ENCODE assay signal across 11 cellular contexts in the genomic region with DNA sequence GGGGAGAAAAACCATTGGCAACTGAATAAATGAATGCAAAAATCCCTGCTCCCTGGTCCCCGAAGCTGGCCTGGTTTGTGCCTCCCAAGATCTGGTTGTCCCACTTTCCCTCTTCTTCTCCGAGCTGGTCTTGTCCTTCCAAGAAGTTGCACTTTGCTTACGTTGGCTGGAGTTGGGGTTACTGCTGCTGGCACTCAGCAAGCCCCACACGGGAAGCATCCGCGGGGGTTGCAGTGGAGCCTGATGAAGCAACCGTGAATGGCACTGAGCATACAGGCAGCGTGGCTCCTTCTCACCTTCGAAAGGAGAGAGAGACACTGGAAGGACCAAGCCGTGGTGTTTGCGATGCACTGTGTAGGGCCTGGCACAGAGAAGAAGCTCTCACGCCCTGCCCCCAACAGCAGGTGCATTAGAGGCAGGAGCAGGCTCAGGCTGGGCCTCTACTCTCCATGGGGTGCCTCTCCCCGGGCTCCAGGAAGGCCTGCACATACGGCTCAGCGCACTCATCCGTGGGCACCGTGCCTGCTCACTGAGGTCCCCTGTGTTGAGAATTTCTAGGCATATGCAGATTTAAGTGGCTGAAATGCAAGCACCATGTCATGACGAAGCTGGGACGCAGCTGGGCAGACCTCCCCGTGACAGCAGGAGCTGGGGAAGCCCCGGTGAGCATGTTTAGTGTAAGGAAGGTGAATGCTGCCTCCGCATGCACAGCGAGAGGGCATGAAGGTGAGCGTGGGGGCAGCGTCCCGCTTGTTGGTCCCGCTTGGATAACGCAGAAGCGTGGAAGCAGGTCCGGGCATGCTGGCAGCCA. TPM values are rescaled to one million over a fixed set of nuclear protein-coding genes. Genes with fewer than 3 reads are reported as not detected.
DNase-seq lines count a peak whose midpoint lies in the region; ATAC-seq, FAIRE-seq and TF ChIP-seq lines count a peak whose summit lies in the region.
"Had no signal": no experiment of that assay in that cellular context is flagged by ENCODE, and none has a peak within 500 bp of the region (broad histone marks: within the 10 kb centered on the region; RNA-seq: fewer than 3 reads in every experiment).

No MANE protein-coding gene starts in this region.

- no peak overlapping the region for H3K27ac ChIP-seq in foreskin keratinocyte

- DNase-seq in DMS53 (lab: John Stamatoyannopoulos, UW) (peak; percentile 95), NCI-H2029 treated with DMSO at 0.1 percent for 48 hours (lab: John Stamatoyannopoulos, UW) (peak; percentile 16), foreskin keratinocyte (peak; percentile 17 to 41), H54 (ENCODE audit: insufficient read length, low spot score) (no peak)
- DNase-seq in NK-92 treated with Interleukin-12 subunit alpha and Interleukin-12 subunit beta, amount 100 ng/mL, for 24 hours (lab: John Stamatoyannopoulos, UW): no peak
- DNase-seq: Caco-2, erythroblast, HFFc6 had no signal

- FAIRE-seq in H54 (lab: Jason Lieb, UNC): no peak

- TF ChIP-seq CTCF in foreskin keratinocyte (conservative IDR thresholded peaks at IDR 0.05): no peak

- peak; percentile 72 for ATAC-seq in GM21717 (IDR thresholded peaks at IDR 0.05; ENCODE audit: unreplicated experiment)
- ATAC-seq in foreskin keratinocyte: peak; percentile 53
- ATAC-seq in HG03097 (IDR thresholded peaks at IDR 0.05; ENCODE audit: low FRiP score, unreplicated experiment): no peak
- ATAC-seq in HG02840 (IDR thresholded peaks at IDR 0.05; ENCODE audit: low FRiP score, unreplicated experiment): no peak

- TF ChIP-seq POLR2A in H54 (IDR thresholded peaks at IDR 0.05; ENCODE audit: low read depth, low read length): no peak

- H3K4me1 ChIP-seq in foreskin keratinocyte: peaks cover 4% of the 10 kb centered on the region
- H3K4me1 ChIP-seq: Caco-2 had no signal

- H3K27me3 ChIP-seq in foreskin keratinocyte: peaks cover 19% of the 10 kb centered on the region

RNA-seq across cellular contexts. Expression of a gene that starts 12.1 kb away (rescaled TPM):
- not detected in 2 replicates for total RNA-seq in foreskin keratinocyte
- not detected in 2 replicates for polyA plus RNA-seq in foreskin keratinocyte
- total RNA-seq: HFFc6 had no signal

RNA-seq across cellular contexts. Expression of a gene that starts 27.0 kb away (rescaled TPM):
- total RNA-seq in foreskin keratinocyte: 14.0 and 15.5 TPM in 2 replicates
- 8.9 and 9.4 TPM in 2 replicates for polyA plus RNA-seq in foreskin keratinocyte

RNA-seq across cellular contexts. Expression of a gene that starts 54.9 kb away (rescaled TPM):
- 455 and 588 TPM in 2 replicates for total RNA-seq in foreskin keratinocyte
- 419 and 621 TPM in 2 replicates for polyA plus RNA-seq in foreskin keratinocyte

Comparison
In these comparisons a context has a peak if more than half of its experiments do, and no peak if none do; other contexts are left out.
1. DNase-seq: peak in DMS53 (single experiment), NCI-H2029 treated with DMSO at 0.1 percent for 48 hours (single experiment) and foreskin keratinocyte (2 of 2); none in H54 (single experiment) and NK-92 treated with Interleukin-12 subunit alpha and Interleukin-12 subunit beta, amount 100 ng/mL, for 24 hours (single experiment).
2. ATAC-seq: peak in GM21717 (single experiment) and foreskin keratinocyte (single experiment); none in HG03097 (single experiment) and HG02840 (single experiment).